ENCODE assay signal across 1 cellular context in genomic region chr4:121789960-121790829, GRCh38.
TF ChIP-seq lines count a peak whose summit lies in the region.

No MANE protein-coding gene starts in this region.

TF ChIP-seq in H1, 55 proteins besides CTCF, POLR2A, EP300 and RAD21:
- TF ChIP-seq CREB1 (IDR thresholded peaks at IDR 0.05): no peak
- TF ChIP-seq NRF1 (IDR thresholded peaks at IDR 0.05; ENCODE audit: low read depth, low read length): no peak
- TF ChIP-seq PHF8 (conservative IDR thresholded peaks at IDR 0.05; ENCODE audit: low read depth, low read length): no peak
- TF ChIP-seq HDAC2 (IDR thresholded peaks at IDR 0.05; ENCODE audit: borderline replicate concordance in 1 of 2, low read depth in 2 of 2, low read length in 2 of 2): no peak
- no peak for TF ChIP-seq SP2 (IDR thresholded peaks at IDR 0.05; ENCODE audit: low read length)
- TF ChIP-seq CHD7 (IDR thresholded peaks at IDR 0.05; ENCODE audit: insufficient replicate concordance, low read length): no peak
- no peak for TF ChIP-seq TCF12 (IDR thresholded peaks at IDR 0.05; ENCODE audit: low read depth, low read length)
- TF ChIP-seq SIN3A (conservative IDR thresholded peaks at IDR 0.05 in 1 of 2, IDR thresholded peaks at IDR 0.05 in 1 of 2; ENCODE audit: low read depth in 1 of 2, low read length in 2 of 2): no peak
- TF ChIP-seq NANOG (IDR thresholded peaks at IDR 0.05; ENCODE audit: insufficient read depth, low read depth, low read length, poor library complexity, severe bottlenecking): no peak
- no peak for TF ChIP-seq RFX5 (IDR thresholded peaks at IDR 0.05; ENCODE audit: borderline replicate concordance, low read depth, low read length)
- no peak for TF ChIP-seq SIRT6 (IDR thresholded peaks at IDR 0.05; ENCODE audit: low read length)
TF ChIP-seq in H1: peak in this region for 0.
